In genomic region chr20:38197217-38198008, GRCh38 we compare ENCODE assay signal across 18 cellular contexts. TPM values are rescaled to one million over a fixed set of nuclear protein-coding genes. Genes with fewer than 3 reads are reported as not detected.
A peak's percentile ranks its signal among the peaks of the same experiment; 100 is the strongest.
DNase-seq lines count a peak whose midpoint lies in the region; ATAC-seq and TF ChIP-seq lines count a peak whose summit lies in the region.
"Had no signal": no experiment of that assay in that cellular context is flagged by ENCODE, and none has a peak within 500 bp of the region (broad histone marks: within the 10 kb centered on the region; RNA-seq: fewer than 3 reads in every experiment).

No MANE protein-coding gene starts in this region.

- H2BK12ac ChIP-seq in trophoblast cell (ENCODE audit: low read length): no peak overlapping the region

- H3K4me1 ChIP-seq in Karpas-422 (ENCODE audit: low read length): peaks cover 35% of the 10 kb centered on the region
- H3K4me1 ChIP-seq in trophoblast cell (ENCODE audit: control insufficient read depth in 1 of 2, insufficient read depth in 2 of 2, low read length in 2 of 2): peaks cover 27 to 32% of the 10 kb centered on the region in 2 experiments
- H3K4me1 ChIP-seq in gastroesophageal sphincter: no peaks in the 10 kb centered on the region
- H3K4me1 ChIP-seq: BE2C, gastrocnemius medialis had no signal

- no peaks in the 10 kb centered on the region for H3K9me2 ChIP-seq in Karpas-422 (replicated peaks; ENCODE audit: insufficient read depth, low read length)

- H3K23ac ChIP-seq in trophoblast cell (ENCODE audit: low read length): no peak overlapping the region

- no peaks in the 10 kb centered on the region for H4K20me1 ChIP-seq in Karpas-422 (ENCODE audit: insufficient read depth, low read depth, low read length)

- H3K9ac ChIP-seq in Karpas-422 (ENCODE audit: low read length) (no peak overlapping the region), trophoblast cell (ENCODE audit: low read length) (no peak overlapping the region)

- H3K4me3 ChIP-seq in Karpas-422 (ENCODE audit: low read length) (peak overlapping the region; percentile 26; the same call in 1 of the 2 replicates), trophoblast cell (ENCODE audit: low read depth, low read length) (no peak overlapping the region), gastroesophageal sphincter (no peak overlapping the region)
- H3K4me3 ChIP-seq: gastrocnemius medialis, lower lobe of right lung, MG63 had no signal

- H2BK5ac ChIP-seq in trophoblast cell (ENCODE audit: low read depth, low read length, poor library complexity): peak overlapping the region; percentile 10

- H3K79me1 ChIP-seq in trophoblast cell (ENCODE audit: low read length): peaks cover 33% of the 10 kb centered on the region

- peak overlapping the region; percentile 34; the same call in 1 of the 2 replicates for H3K27ac ChIP-seq in Karpas-422 (ENCODE audit: low read length)
- peak overlapping the region; percentile 29 for H3K27ac ChIP-seq in epithelial cell of prostate
- peak overlapping the region; percentile 34 for H3K27ac ChIP-seq in trophoblast cell (ENCODE audit: low read depth, low read length)
- no peak overlapping the region for H3K27ac ChIP-seq in gastroesophageal sphincter

- no peak overlapping the region for H4K8ac ChIP-seq in trophoblast cell (ENCODE audit: low read depth, low read length)

- ATAC-seq in gastroesophageal sphincter: no peak
- no peak for ATAC-seq in HG02759 (IDR thresholded peaks at IDR 0.05; ENCODE audit: unreplicated experiment)

- no peak for TF ChIP-seq EP300 in gastroesophageal sphincter (IDR thresholded peaks at IDR 0.05)

- peak overlapping the region; percentile 50 for H2BK120ac ChIP-seq in trophoblast cell (ENCODE audit: insufficient read depth, low read length, poor library complexity)

- no peaks in the 10 kb centered on the region for H3K27me3 ChIP-seq in Karpas-422 (ENCODE audit: low read length)
- no peaks in the 10 kb centered on the region for H3K27me3 ChIP-seq in trophoblast cell (ENCODE audit: insufficient read depth, low read length)
- peaks cover 3% of the 10 kb centered on the region for H3K27me3 ChIP-seq in gastroesophageal sphincter
- H3K27me3 ChIP-seq: BE2C, gastrocnemius medialis, MG63 had no signal

- TF ChIP-seq CTCF in gastroesophageal sphincter (IDR thresholded peaks at IDR 0.05): no peak

- H2AFZ ChIP-seq in Karpas-422 (ENCODE audit: low read length) (no peak overlapping the region), trophoblast cell (ENCODE audit: insufficient read depth, low read length, poor library complexity) (no peak overlapping the region)

- H3K9me3 ChIP-seq in Karpas-422 (ENCODE audit: low read length) (no peaks in the 10 kb centered on the region), trophoblast cell (ENCODE audit: insufficient read depth, low read depth, low read length) (no peaks in the 10 kb centered on the region), gastroesophageal sphincter (no peaks in the 10 kb centered on the region)
- H3K9me3 ChIP-seq: BE2C, gastrocnemius medialis, lower lobe of right lung, MG63 had no signal

- H3K4me2 ChIP-seq in Karpas-422 (ENCODE audit: low read depth, low read length, poor library complexity, severe bottlenecking) (peak overlapping the region; percentile 38), trophoblast cell (ENCODE audit: low read length) (no peak overlapping the region)

- H2AK5ac ChIP-seq in trophoblast cell (ENCODE audit: low read length): peak overlapping the region; percentile 26

- H4K91ac ChIP-seq in trophoblast cell (ENCODE audit: low read depth, low read length): peak overlapping the region; percentile 65

- H4K12ac ChIP-seq in trophoblast cell (ENCODE audit: low read depth, low read length): no peak overlapping the region

- DNase-seq in EH (ENCODE audit: low read depth) (peak; percentile 44), Karpas-422 (peak; percentile 79), epithelial cell of prostate (ENCODE audit: low read depth, low spot score) (no peak), trophoblast cell (peak; percentile 65 to 81), cerebellar nuclear complex (lab: John Stamatoyannopoulos, UW) (no peak), LoVo (ENCODE audit: low spot score) (no peak)
- DNase-seq: activated CD4-positive, alpha-beta T cell treated with anti-CD3 and anti-CD28 coated beads, Interleukin-2, amount 10 ng/mL, durations not matched to agents 24 days and 14 days; activated CD8-positive, alpha-beta memory T cell treated with anti-CD3 and anti-CD28 coated beads, Interleukin-2, amount 50 U/mL, for 48 hours; BE2C; MG63; NCI-H1694 treated with DMSO at 0.1 percent for 48 hours; NCI-H345; small intestine; stimulated activated CD4-positive, alpha-beta T cell treated with anti-CD3 and anti-CD28 coated beads, Interleukin-4, amount 100 ng/mL, for 4 hours had no signal

- TF ChIP-seq POLR2A in gastroesophageal sphincter (IDR thresholded peaks at IDR 0.05): no peak

- no peaks in the 10 kb centered on the region for H3K79me2 ChIP-seq in Karpas-422 (ENCODE audit: low read length)
- H3K79me2 ChIP-seq in trophoblast cell (ENCODE audit: control insufficient read depth, insufficient read depth, low read length, poor library complexity): no peaks in the 10 kb centered on the region

- H3K14ac ChIP-seq in trophoblast cell (ENCODE audit: low read length): peak overlapping the region; percentile 59

- no peak overlapping the region for H3K4ac ChIP-seq in trophoblast cell (ENCODE audit: low read depth, low read length)

- WGBS in trophoblast cell (ENCODE audit: extremely low coverage, insufficient coverage, insufficient read length): no CpG with 5 or more reads among the region's 6 CpGs
- 82 to 90% methylated on average over 5 to 6 of the region's 6 CpGs for WGBS in gastroesophageal sphincter (ENCODE audit: low coverage in 1 of 2), 2 donors

- H3K36me3 ChIP-seq in Karpas-422 (ENCODE audit: insufficient read depth, low read length): no peaks in the 10 kb centered on the region
- H3K36me3 ChIP-seq in trophoblast cell (ENCODE audit: control insufficient read depth in 1 of 2, insufficient read depth in 2 of 2, low read length in 2 of 2): no peaks in the 10 kb centered on the region
- no peaks in the 10 kb centered on the region for H3K36me3 ChIP-seq in gastroesophageal sphincter
- H3K36me3 ChIP-seq: BE2C, gastrocnemius medialis, lower lobe of right lung, MG63 had no signal

- no peak overlapping the region for H3K18ac ChIP-seq in trophoblast cell (ENCODE audit: low read length)

RNA-seq across cellular contexts. Expression of gene TGM2, which starts 32.3 kb away (rescaled TPM):
- 0.11 and 0.15 TPM in 2 replicates for total RNA-seq in Karpas-422 (2014; rRNA removed; shearing (Covaris generic); ENCODE audit: low replicate concordance)
- polyA plus RNA-seq in trophoblast cell (2013): 330 and 332 TPM in 2 replicates
- 100 to 1,000 TPM; 163 to 385 (median 188) TPM for total RNA-seq in gastroesophageal sphincter

Comparison
In these comparisons a context has a peak if more than half of its experiments do, and no peak if none do; other contexts are left out.
1. DNase-seq: peak in EH (single experiment), Karpas-422 (single experiment) and trophoblast cell (2 of 2); none in epithelial cell of prostate (single experiment), cerebellar nuclear complex (0 of 2) and LoVo (single experiment).
2. H3K27ac ChIP-seq: peak in Karpas-422 (single experiment), epithelial cell of prostate (single experiment) and trophoblast cell (single experiment); none in gastroesophageal sphincter (0 of 4).
3. RNA of gene TGM2, which starts 32.3 kb away (total RNA-seq): 163 to 385 TPM in gastroesophageal sphincter; 0.11 to 0.15 TPM in Karpas-422; every median in the first group is over 100 times any median in the second.